In genomic region chr15:84749111-84749991, GRCh38 we compare ENCODE assay signal across 8 cellular contexts. TPM values are rescaled to one million over a fixed set of nuclear protein-coding genes. Genes with fewer than 3 reads are reported as not detected.
DNase-seq lines count a peak whose midpoint lies in the region; ATAC-seq and TF ChIP-seq lines count a peak whose summit lies in the region.

No MANE protein-coding gene starts in this region.

- POLR2A ChIA-PET in PC-3 (lab: Charles Lee; ENCODE audit: unreplicated experiment) = no interaction called here

- peaks cover 37% of the 10 kb centered on the region for H3K4me1 ChIP-seq in PC-3 (ENCODE audit: insufficient read depth, low read length)
- H3K4me1 ChIP-seq in osteoblast (ENCODE audit: insufficient read depth, low read length) = peaks cover 30% of the 10 kb centered on the region

- H3K27me3 ChIP-seq in PC-3 (ENCODE audit: low read length) = no peaks in the 10 kb centered on the region
- H3K27me3 ChIP-seq in osteoblast (ENCODE audit: insufficient read depth, low read length) = no peaks in the 10 kb centered on the region

- H3K4me3 Mint-ChIP-seq in Calu3 (ENCODE audit: low read depth, unreplicated experiment) = peak overlapping the region; percentile 94
- H3K4me3 Mint-ChIP-seq in activated T-helper 2 cell treated with anti-CD3 and anti-CD28 coated beads, Interferon-gamma antibody, Interleukin-2, Interleukin-4, amounts not matched to agents 10 μg/mL and 5 μg/mL and 100 μg/mL, durations not matched to agents 14 hours and 24 hours and 36 hours (ENCODE audit: low read depth) = peak overlapping the region; percentile 94

- no peaks in the 10 kb centered on the region for H3K9me2 ChIP-seq in PC-3 (replicated peaks; ENCODE audit: low read length)

- H3K9me3 ChIP-seq in PC-3 (ENCODE audit: low read length) (no peaks in the 10 kb centered on the region), osteoblast (ENCODE audit: low read depth, low read length) (no peaks in the 10 kb centered on the region)

- CTCF ChIA-PET in Calu3 (lab: Charles Lee) (interaction anchor here (0.5 to 1.3 kb wide), 5 partner anchors 13 to 253 kb away, joined by 3 to 8 read pairs (median 4); no protein-coding TSS in a partner anchor), PC-3 (lab: Charles Lee) (no interaction called here)

- H2AFZ ChIP-seq in PC-3 (ENCODE audit: low read length) (0 out of 2 replicates have a peak overlapping the region, but pooled peaks have one; percentile 41), osteoblast (ENCODE audit: low read length) (peak overlapping the region; percentile 56)

- peaks cover 6% of the 10 kb centered on the region; the same call in 1 of the 2 replicates for H3K36me3 ChIP-seq in PC-3 (ENCODE audit: low read depth, low read length)
- no peaks in the 10 kb centered on the region for H3K36me3 ChIP-seq in osteoblast (ENCODE audit: insufficient read depth, low read length)

- H3K27ac ChIP-seq in PC-3 (ENCODE audit: low read length) (peak overlapping the region; percentile 5; the same call in 1 of the 2 replicates), osteoblast (ENCODE audit: low read depth, low read length) (peak overlapping the region; percentile 62)

- no peak for TF ChIP-seq CTCF in Calu3 (IDR thresholded peaks at IDR 0.05; ENCODE audit: unreplicated experiment)
- no peak for TF ChIP-seq CTCF in PC-3 (conservative IDR thresholded peaks at IDR 0.05; ENCODE audit: low read depth, low read length)
- TF ChIP-seq CTCF in foreskin fibroblast (IDR thresholded peaks at IDR 0.05; ENCODE audit: low read depth, low read length) = no peak
- TF ChIP-seq CTCF in osteoblast (IDR thresholded peaks at IDR 0.05; ENCODE audit: extremely low read depth, low read depth, low read length) = no peak

- H3K4me2 ChIP-seq in PC-3 (ENCODE audit: low read length) (peak overlapping the region; percentile 93), osteoblast (ENCODE audit: insufficient read depth, low read length) (peak overlapping the region; percentile 95)

- H3K79me2 ChIP-seq in PC-3 (ENCODE audit: low read length) = peaks cover 71% of the 10 kb centered on the region
- peaks cover 73% of the 10 kb centered on the region for H3K79me2 ChIP-seq in osteoblast (ENCODE audit: insufficient read depth, low read length)

- H4K20me1 ChIP-seq in PC-3 (ENCODE audit: low read length) = peaks cover 37% of the 10 kb centered on the region
- H4K20me1 ChIP-seq in osteoblast (ENCODE audit: insufficient read depth, low read length) = peaks cover 46% of the 10 kb centered on the region

- H3K4me3 ChIP-seq in PC-3 (ENCODE audit: low read length) (peak overlapping the region; percentile 96), foreskin fibroblast (ENCODE audit: low read depth in 1 of 2, low read length in 2 of 2) (peak overlapping the region; percentile 72 to 80), osteoblast (ENCODE audit: insufficient read depth, low read length) (peak overlapping the region; percentile 84)

- peaks cover 49% of the 10 kb centered on the region for H3K36me3 Mint-ChIP-seq in Calu3 (ENCODE audit: insufficient read depth, unreplicated experiment)
- peaks cover 34% of the 10 kb centered on the region for H3K36me3 Mint-ChIP-seq in activated T-helper 2 cell treated with anti-CD3 and anti-CD28 coated beads, Interferon-gamma antibody, Interleukin-2, Interleukin-4, amounts not matched to agents 10 μg/mL and 5 μg/mL and 100 μg/mL, durations not matched to agents 14 hours and 24 hours and 36 hours (ENCODE audit: low read depth)

- peak overlapping the region; percentile 87 for H3K9ac ChIP-seq in PC-3 (ENCODE audit: low read length)

- BruUV-seq in Calu3 (replicated peaks; lab: Mats Ljungman, UMichigan) (no TSS peak), PC-3 (replicated peaks; lab: Mats Ljungman, UMichigan) (TSS peak; percentile 59)

- peaks cover 50% of the 10 kb centered on the region for H3K4me1 Mint-ChIP-seq in Calu3 (ENCODE audit: low read depth, unreplicated experiment)
- peaks cover 46% of the 10 kb centered on the region for H3K4me1 Mint-ChIP-seq in activated T-helper 2 cell treated with anti-CD3 and anti-CD28 coated beads, Interferon-gamma antibody, Interleukin-2, Interleukin-4, amounts not matched to agents 10 μg/mL and 5 μg/mL and 100 μg/mL, durations not matched to agents 14 hours and 24 hours and 36 hours (ENCODE audit: low read depth)

- intact Hi-C loops in Calu3 (cut with micrococcal nuclease; ENCODE audit: unreplicated experiment) (loop anchor here (1.0 kb wide), 1 partner anchor 33 kb away; the partner anchor contains the start of gene SEC11A), PC-3 (cut with micrococcal nuclease) (loop anchor here (2.0 kb wide), 2 partner anchors 33 to 179 kb away; partner anchors contain the start of gene SEC11A)
- intact Hi-C loops in activated T-helper 2 cell treated with anti-CD3 and anti-CD28 coated beads, Interferon-gamma antibody, Interleukin-2, Interleukin-4, amounts not matched to agents 10 μg/mL and 5 μg/mL and 100 μg/mL, durations not matched to agents 14 hours and 24 hours and 36 hours (cut with micrococcal nuclease) = loop anchor here (1.0 kb wide), 2 partner anchors 12 to 33 kb away; partner anchors contain the start of gene SEC11A

- peak; percentile 0 for ATAC-seq in HG02840 (IDR thresholded peaks at IDR 0.05; ENCODE audit: low FRiP score, unreplicated experiment)
- peak; percentile 20 for ATAC-seq in PC-3
- no peak for ATAC-seq in GM21526 (IDR thresholded peaks at IDR 0.05; ENCODE audit: low FRiP score, unreplicated experiment)

- peaks cover 5% of the 10 kb centered on the region for H3F3A ChIP-seq in PC-3 (ENCODE audit: low read length, unreplicated experiment)

- no peaks in the 10 kb centered on the region for H3K27me3 Mint-ChIP-seq in Calu3 (ENCODE audit: unreplicated experiment)
- H3K27me3 Mint-ChIP-seq in activated T-helper 2 cell treated with anti-CD3 and anti-CD28 coated beads, Interferon-gamma antibody, Interleukin-2, Interleukin-4, amounts not matched to agents 10 μg/mL and 5 μg/mL and 100 μg/mL, durations not matched to agents 14 hours and 24 hours and 36 hours (ENCODE audit: low read depth) = no peaks in the 10 kb centered on the region

- H3K27ac Mint-ChIP-seq in Calu3 (ENCODE audit: unreplicated experiment) = peak overlapping the region; percentile 61
- H3K27ac Mint-ChIP-seq in activated T-helper 2 cell treated with anti-CD3 and anti-CD28 coated beads, Interferon-gamma antibody, Interleukin-2, Interleukin-4, amounts not matched to agents 10 μg/mL and 5 μg/mL and 100 μg/mL, durations not matched to agents 14 hours and 24 hours and 36 hours = peak overlapping the region; percentile 90

- no peaks in the 10 kb centered on the region for H3K9me3 Mint-ChIP-seq in Calu3 (ENCODE audit: low read depth, unreplicated experiment)
- H3K9me3 Mint-ChIP-seq in activated T-helper 2 cell treated with anti-CD3 and anti-CD28 coated beads, Interferon-gamma antibody, Interleukin-2, Interleukin-4, amounts not matched to agents 10 μg/mL and 5 μg/mL and 100 μg/mL, durations not matched to agents 14 hours and 24 hours and 36 hours = no peaks in the 10 kb centered on the region

- DNase-seq in Calu3 (peak; percentile 49), PC-3 (peak; percentile 28), foreskin fibroblast (peak in 1 of 2 donors; percentile 56), osteoblast (ENCODE audit: insufficient read length, low spot score, missing footprints) (peak; percentile 88), NCI-H774 (lab: John Stamatoyannopoulos, UW) (no peak)
- peak; percentile 38 for DNase-seq in activated T-helper 2 cell treated with anti-CD3 and anti-CD28 coated beads, Interferon-gamma antibody, Interleukin-2, Interleukin-4, amounts not matched to agents 10 μg/mL and 5 μg/mL and 100 μg/mL, durations not matched to agents 14 hours and 24 hours and 36 hours (ENCODE audit: low spot score)

RNA-seq across cellular contexts. Expression of gene ZNF592, which starts 1.0 kb away (rescaled TPM):
- 49.5 and 49.6 TPM in 2 replicates for total RNA-seq in Calu3 (2022)
- 12.3 and 13.0 TPM in 2 replicates for total RNA-seq in PC-3 (2014; rRNA removed)
- 29.3 and 31.3 TPM in 2 replicates for total RNA-seq in activated T-helper 2 cell treated with anti-CD3 and anti-CD28 coated beads, Interferon-gamma antibody, Interleukin-2, Interleukin-4, amounts not matched to agents 10 μg/mL and 5 μg/mL and 100 μg/mL, durations not matched to agents 14 hours and 24 hours and 36 hours
- total RNA-seq in osteoblast = 11.2 and 12.4 TPM in 2 replicates

RNA-seq across cellular contexts. Expression of gene SEC11A, which starts 33.4 kb away (rescaled TPM):
- total RNA-seq in Calu3 (2022) = 214 and 243 TPM in 2 replicates
- 120 and 140 TPM in 2 replicates for total RNA-seq in PC-3 (2014; rRNA removed)
- total RNA-seq in activated T-helper 2 cell treated with anti-CD3 and anti-CD28 coated beads, Interferon-gamma antibody, Interleukin-2, Interleukin-4, amounts not matched to agents 10 μg/mL and 5 μg/mL and 100 μg/mL, durations not matched to agents 14 hours and 24 hours and 36 hours = 115 and 117 TPM in 2 replicates
- total RNA-seq in osteoblast = 200 and 202 TPM in 2 replicates
